9 cellular contexts compared by ENCODE assay signal in the genomic region with DNA sequence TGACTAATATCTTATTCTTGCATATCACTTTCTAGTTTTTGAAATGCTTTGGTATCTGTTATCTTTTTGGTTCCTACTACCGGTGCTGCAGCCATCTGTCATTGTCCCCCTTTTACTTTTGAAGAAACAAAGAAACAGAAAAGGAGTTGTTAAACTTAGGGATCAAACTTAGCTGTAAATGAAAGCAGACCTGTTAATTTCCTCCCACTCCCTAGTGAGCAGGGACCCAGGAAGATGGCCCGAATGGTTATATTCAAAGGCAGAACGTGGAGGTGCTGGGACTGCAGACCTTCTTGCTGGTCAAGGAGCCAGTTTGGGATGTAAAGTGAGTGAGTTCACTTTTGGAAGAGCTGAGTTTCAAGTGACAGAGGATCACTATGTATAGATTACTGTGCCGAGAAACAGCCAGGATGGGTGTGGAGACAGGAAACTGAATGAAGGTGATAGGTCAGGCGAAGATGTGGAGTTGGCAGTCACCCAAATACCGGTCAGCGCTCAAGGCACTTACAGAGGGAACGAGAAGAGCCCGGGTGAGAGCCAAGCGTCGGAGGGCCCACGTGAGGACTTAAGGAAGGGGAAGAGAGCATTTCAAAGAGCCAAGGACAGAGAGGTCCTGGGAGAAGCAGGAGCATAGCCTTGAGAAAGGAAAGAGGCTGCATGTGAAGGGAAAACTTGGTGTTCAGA. TPM values are rescaled to one million over a fixed set of nuclear protein-coding genes. Genes with fewer than 3 reads are reported as not detected.
A peak's percentile ranks its signal among the peaks of the same experiment; 100 is the strongest.
DNase-seq lines count a peak whose midpoint lies in the region; ATAC-seq and TF ChIP-seq lines count a peak whose summit lies in the region.
"Had no signal": no experiment of that assay in that cellular context is flagged by ENCODE, and none has a peak within 500 bp of the region (broad histone marks: within the 10 kb centered on the region; RNA-seq: fewer than 3 reads in every experiment).

No MANE protein-coding gene starts in this region.

- H3K4me3 ChIP-seq in choroid plexus epithelial cell (ENCODE audit: low read depth, low read length) (no peak overlapping the region), gastrocnemius medialis (no peak overlapping the region)

- H3K4me1 Mint-ChIP-seq in activated CD8-positive, alpha-beta T cell treated with anti-CD3 and anti-CD28 coated beads for 36 hours (ENCODE audit: low read depth), result peaks cover 27% of the 10 kb centered on the region
- H3K4me1 Mint-ChIP-seq in activated CD8-positive, alpha-beta T cell treated with anti-CD3 and anti-CD28 coated beads, Interleukin-2, amount 10 ng/mL, durations not matched to agents 7 days and 5 days (ENCODE audit: low read depth), result peaks cover 11% of the 10 kb centered on the region
- H3K4me1 Mint-ChIP-seq in stimulated activated naive B cell treated with anti-CD40 and anti-IgM and Interleukin-4, amounts not matched to agents 10 μg/mL and 1 μg/mL and 100 μg/mL, for 72 hours, result peaks cover 29 to 50% of the 10 kb centered on the region in 2 donors

- CTCF ChIA-PET in activated CD8-positive, alpha-beta T cell treated with anti-CD3 and anti-CD28 coated beads for 36 hours (lab: Charles Lee), result interaction anchor here (1.1 kb wide), 1 partner anchor 80 kb away, joined by 4 read pairs; no protein-coding TSS in a partner anchor
- CTCF ChIA-PET in activated CD8-positive, alpha-beta T cell treated with anti-CD3 and anti-CD28 coated beads, Interleukin-2, amount 10 ng/mL, durations not matched to agents 7 days and 5 days (lab: Charles Lee), result no interaction called here

- DNase-seq in activated CD8-positive, alpha-beta T cell treated with anti-CD3 and anti-CD28 coated beads for 36 hours, result peak; percentile 22
- DNase-seq in activated CD8-positive, alpha-beta T cell treated with anti-CD3 and anti-CD28 coated beads, Interleukin-2, amount 10 ng/mL, durations not matched to agents 7 days and 5 days, result no peak
- DNase-seq in choroid plexus epithelial cell (ENCODE audit: low read depth) (peak; percentile 79), SIG-M5 (lab: John Stamatoyannopoulos, UW) (no peak), gastrocnemius medialis (no peak), retina (no peak)
- no peak for DNase-seq in stimulated activated naive B cell treated with anti-CD40 and anti-IgM and Interleukin-4, amounts not matched to agents 10 μg/mL and 1 μg/mL and 100 μg/mL, for 72 hours
- DNase-seq: PC-3 had no signal

- in situ Hi-C loops in gastrocnemius medialis (cut with MboI; ENCODE audit: low sequenced_read_pairs in 4 of 4), result no loop called here

- intact Hi-C loops in activated CD8-positive, alpha-beta T cell treated with anti-CD3 and anti-CD28 coated beads for 36 hours (cut with micrococcal nuclease), result no loop called here
- intact Hi-C loops in gastrocnemius medialis (cut with DNase I; ENCODE audit: low total_unique reads), result no loop called here

- H3K36me3 Mint-ChIP-seq in activated CD8-positive, alpha-beta T cell treated with anti-CD3 and anti-CD28 coated beads for 36 hours (ENCODE audit: low read depth), result peaks cover 3% of the 10 kb centered on the region
- H3K36me3 Mint-ChIP-seq in activated CD8-positive, alpha-beta T cell treated with anti-CD3 and anti-CD28 coated beads, Interleukin-2, amount 10 ng/mL, durations not matched to agents 7 days and 5 days (ENCODE audit: low read depth), result no peaks in the 10 kb centered on the region
- H3K36me3 Mint-ChIP-seq in stimulated activated naive B cell treated with anti-CD40 and anti-IgM and Interleukin-4, amounts not matched to agents 10 μg/mL and 1 μg/mL and 100 μg/mL, for 72 hours, result peaks cover 8 to 26% of the 10 kb centered on the region in 2 donors

- ATAC-seq in activated CD8-positive, alpha-beta T cell treated with anti-CD3 and anti-CD28 coated beads for 36 hours, result peak; percentile 24
- no peak for ATAC-seq in activated CD8-positive, alpha-beta T cell treated with anti-CD3 and anti-CD28 coated beads, Interleukin-2, amount 10 ng/mL, durations not matched to agents 7 days and 5 days
- ATAC-seq in HG03432 (IDR thresholded peaks at IDR 0.05; ENCODE audit: unreplicated experiment) (peak; percentile 52), gastrocnemius medialis (no peak)
- ATAC-seq in stimulated activated naive B cell treated with anti-CD40 and anti-IgM and Interleukin-4, amounts not matched to agents 10 μg/mL and 1 μg/mL and 100 μg/mL, for 72 hours (replicated peaks), result peak; percentile 29 to 50
- ATAC-seq: PC-3 had no signal

- H3K4me1 ChIP-seq in gastrocnemius medialis, result no peaks in the 10 kb centered on the region

- no peaks in the 10 kb centered on the region for H3K9me3 Mint-ChIP-seq in activated CD8-positive, alpha-beta T cell treated with anti-CD3 and anti-CD28 coated beads for 36 hours
- no peaks in the 10 kb centered on the region for H3K9me3 Mint-ChIP-seq in activated CD8-positive, alpha-beta T cell treated with anti-CD3 and anti-CD28 coated beads, Interleukin-2, amount 10 ng/mL, durations not matched to agents 7 days and 5 days (ENCODE audit: insufficient read depth)
- H3K9me3 Mint-ChIP-seq in stimulated activated naive B cell treated with anti-CD40 and anti-IgM and Interleukin-4, amounts not matched to agents 10 μg/mL and 1 μg/mL and 100 μg/mL, for 72 hours, result no peaks in the 10 kb centered on the region

- H3K27ac Mint-ChIP-seq in activated CD8-positive, alpha-beta T cell treated with anti-CD3 and anti-CD28 coated beads for 36 hours, result peak overlapping the region; percentile 39
- no peak overlapping the region for H3K27ac Mint-ChIP-seq in activated CD8-positive, alpha-beta T cell treated with anti-CD3 and anti-CD28 coated beads, Interleukin-2, amount 10 ng/mL, durations not matched to agents 7 days and 5 days
- H3K27ac Mint-ChIP-seq in stimulated activated naive B cell treated with anti-CD40 and anti-IgM and Interleukin-4, amounts not matched to agents 10 μg/mL and 1 μg/mL and 100 μg/mL, for 72 hours, result peak overlapping the region; percentile 75

- POLR2A ChIA-PET in activated CD8-positive, alpha-beta T cell treated with anti-CD3 and anti-CD28 coated beads for 36 hours (lab: Charles Lee), result interaction anchor here (1.0 kb wide), 1 partner anchor 87 kb away, joined by 3 read pairs; no protein-coding TSS in a partner anchor
- POLR2A ChIA-PET in activated CD8-positive, alpha-beta T cell treated with anti-CD3 and anti-CD28 coated beads, Interleukin-2, amount 10 ng/mL, durations not matched to agents 7 days and 5 days (lab: Charles Lee), result interaction anchor here (0.6 kb wide), 1 partner anchor 710 kb away, joined by 3 read pairs; no protein-coding TSS in a partner anchor

- H3K4me3 Mint-ChIP-seq in activated CD8-positive, alpha-beta T cell treated with anti-CD3 and anti-CD28 coated beads for 36 hours, result no peak overlapping the region
- no peak overlapping the region for H3K4me3 Mint-ChIP-seq in activated CD8-positive, alpha-beta T cell treated with anti-CD3 and anti-CD28 coated beads, Interleukin-2, amount 10 ng/mL, durations not matched to agents 7 days and 5 days
- H3K4me3 Mint-ChIP-seq in stimulated activated naive B cell treated with anti-CD40 and anti-IgM and Interleukin-4, amounts not matched to agents 10 μg/mL and 1 μg/mL and 100 μg/mL, for 72 hours, result peak overlapping the region; percentile 42 to 49

- TF ChIP-seq POLR2A in gastrocnemius medialis (IDR thresholded peaks at IDR 0.05), result no peak

- no peak overlapping the region for H3K27ac ChIP-seq in gastrocnemius medialis

- H3K27me3 ChIP-seq in gastrocnemius medialis, result peaks cover 0 to 6% (median 0%) of the 10 kb centered on the region in 3 donors

- no peaks in the 10 kb centered on the region for H3K9me3 ChIP-seq in gastrocnemius medialis

- no peaks in the 10 kb centered on the region for H3K36me3 ChIP-seq in gastrocnemius medialis

- no peak for TF ChIP-seq CTCF in activated CD8-positive, alpha-beta T cell treated with anti-CD3 and anti-CD28 coated beads for 36 hours (IDR thresholded peaks at IDR 0.05)
- TF ChIP-seq CTCF in choroid plexus epithelial cell (conservative IDR thresholded peaks at IDR 0.05; ENCODE audit: low read depth, low read length) (no peak), gastrocnemius medialis (IDR thresholded peaks at IDR 0.05 in 4 of 5, conservative IDR thresholded peaks at IDR 0.05 in 1 of 5) (no peak)

- no peaks in the 10 kb centered on the region for H3K27me3 Mint-ChIP-seq in activated CD8-positive, alpha-beta T cell treated with anti-CD3 and anti-CD28 coated beads for 36 hours
- H3K27me3 Mint-ChIP-seq in activated CD8-positive, alpha-beta T cell treated with anti-CD3 and anti-CD28 coated beads, Interleukin-2, amount 10 ng/mL, durations not matched to agents 7 days and 5 days (ENCODE audit: low read depth), result peaks cover 8% of the 10 kb centered on the region
- no peaks in the 10 kb centered on the region for H3K27me3 Mint-ChIP-seq in stimulated activated naive B cell treated with anti-CD40 and anti-IgM and Interleukin-4, amounts not matched to agents 10 μg/mL and 1 μg/mL and 100 μg/mL, for 72 hours

RNA-seq across cellular contexts. Expression of gene KBTBD8, which starts 20.1 kb away (rescaled TPM):
- 10 to 100 TPM; 10.9 to 11.1 TPM for total RNA-seq in activated CD8-positive, alpha-beta T cell treated with anti-CD3 and anti-CD28 coated beads for 36 hours
- total RNA-seq in activated CD8-positive, alpha-beta T cell treated with anti-CD3 and anti-CD28 coated beads, Interleukin-2, amount 10 ng/mL, durations not matched to agents 7 days and 5 days, result 10 to 100 TPM; 10.8 to 12.9 TPM
- 1 to 10 TPM; 1.1 to 8.0 (median 1.6) TPM for total RNA-seq in gastrocnemius medialis

Comparison
In these comparisons a context has a peak if more than half of its experiments do, and no peak if none do; other contexts are left out.
1. ATAC-seq: peak in activated CD8-positive, alpha-beta T cell treated with anti-CD3 and anti-CD28 coated beads for 36 hours (single experiment), HG03432 (single experiment) and stimulated activated naive B cell treated with anti-CD40 and anti-IgM and Interleukin-4, amounts not matched to agents 10 μg/mL and 1 μg/mL and 100 μg/mL, for 72 hours (2 of 2); none in activated CD8-positive, alpha-beta T cell treated with anti-CD3 and anti-CD28 coated beads, Interleukin-2, amount 10 ng/mL, durations not matched to agents 7 days and 5 days (single experiment) and gastrocnemius medialis (0 of 2).
2. DNase-seq: peak in activated CD8-positive, alpha-beta T cell treated with anti-CD3 and anti-CD28 coated beads for 36 hours (single experiment) and choroid plexus epithelial cell (single experiment); none in activated CD8-positive, alpha-beta T cell treated with anti-CD3 and anti-CD28 coated beads, Interleukin-2, amount 10 ng/mL, durations not matched to agents 7 days and 5 days (single experiment), stimulated activated naive B cell treated with anti-CD40 and anti-IgM and Interleukin-4, amounts not matched to agents 10 μg/mL and 1 μg/mL and 100 μg/mL, for 72 hours (single experiment), SIG-M5 (single experiment), gastrocnemius medialis (0 of 2) and retina (single experiment).
3. H3K4me3 Mint-ChIP-seq: peak in stimulated activated naive B cell treated with anti-CD40 and anti-IgM and Interleukin-4, amounts not matched to agents 10 μg/mL and 1 μg/mL and 100 μg/mL, for 72 hours (2 of 2); none in activated CD8-positive, alpha-beta T cell treated with anti-CD3 and anti-CD28 coated beads for 36 hours (single experiment) and activated CD8-positive, alpha-beta T cell treated with anti-CD3 and anti-CD28 coated beads, Interleukin-2, amount 10 ng/mL, durations not matched to agents 7 days and 5 days (single experiment).